ENCODE assay signal across 8 cellular contexts in genomic region chr17:40309031-40309937, GRCh38. TPM values are rescaled to one million over a fixed set of nuclear protein-coding genes. Genes with fewer than 3 reads are reported as not detected.
A peak's percentile ranks its signal among the peaks of the same experiment; 100 is the strongest.
DNase-seq lines count a peak whose midpoint lies in the region; ATAC-seq and TF ChIP-seq lines count a peak whose summit lies in the region.

RARA (plus strand) TSS chr17:40309180; CDS start chr17:40331219, 22,039 bp downstream.

- no peak within 1 kb of the TSS for H2AK5ac ChIP-seq in mesendoderm (ENCODE audit: low read length)

- H3K27me3 Mint-ChIP-seq in activated CD4-positive, alpha-beta T cell treated with anti-CD3 and anti-CD28 coated beads for 36 hours: no peaks in the 10 kb centered on the region

- H3K9ac ChIP-seq in mesendoderm (ENCODE audit: low read length): peak within 1 kb of the TSS; percentile 73

- TF ChIP-seq CTCF in Peyer's patch (IDR thresholded peaks at IDR 0.05): no peak

- intact Hi-C loops in activated CD4-positive, alpha-beta T cell treated with anti-CD3 and anti-CD28 coated beads for 36 hours (cut with DNase I, micrococcal nuclease): loop anchor here in 1 of 2 experiments (5.0 kb wide), 1 partner anchor 33 kb away; no protein-coding TSS in a partner anchor

- TF ChIP-seq POLR2A in Peyer's patch (IDR thresholded peaks at IDR 0.05): no peak

- H3K79me2 ChIP-seq in mesendoderm (ENCODE audit: control insufficient read depth, insufficient read depth, low read length): no peaks in the 10 kb centered on the region

- no peak within 1 kb of the TSS for H4K8ac ChIP-seq in mesendoderm (ENCODE audit: low read depth, low read length)

- no peaks in the 10 kb centered on the region for H3K79me1 ChIP-seq in mesendoderm (ENCODE audit: low read length)

- H3K27ac ChIP-seq in Peyer's patch (peak within 1 kb of the TSS; percentile 27 to 76 (median 63)), ectodermal cell (ENCODE audit: insufficient read depth, low read depth, low read length, poor library complexity, severe bottlenecking) (no peak within 1 kb of the TSS), mesendoderm (ENCODE audit: low read depth, low read length) (no peak within 1 kb of the TSS), thymus (ENCODE audit: low read depth) (peak within 1 kb of the TSS; percentile 15)

- WGBS in ectodermal cell, 2 experiments: 5% methylated on average over 19 to 20 of the region's 20 CpGs
- no CpG with 5 or more reads among the region's 20 CpGs for WGBS in mesendoderm (ENCODE audit: extremely low coverage, insufficient coverage, low lambda C conversion rate)
- 30% methylated on average over 20 of the region's 20 CpGs for WGBS in thymus

- peak within 1 kb of the TSS; percentile 58 for H2BK5ac ChIP-seq in mesendoderm (ENCODE audit: low read length)

- H3K4me1 ChIP-seq in Peyer's patch: peaks cover 10 to 76% (median 25%) of the 10 kb centered on the region in 4 donors
- H3K4me1 ChIP-seq in ectodermal cell (ENCODE audit: control insufficient read depth, insufficient read depth, low read length): peaks cover 65% of the 10 kb centered on the region
- H3K4me1 ChIP-seq in mesendoderm (ENCODE audit: control insufficient read depth, low read depth, low read length): peaks cover 24% of the 10 kb centered on the region
- peaks cover 25% of the 10 kb centered on the region for H3K4me1 ChIP-seq in thymus (ENCODE audit: control insufficient read depth, insufficient read depth, low read length)

- no peaks in the 10 kb centered on the region for H3K9me3 ChIP-seq in Peyer's patch
- H3K9me3 ChIP-seq in ectodermal cell (ENCODE audit: control insufficient read depth, low read length): no peaks in the 10 kb centered on the region
- no peaks in the 10 kb centered on the region for H3K9me3 ChIP-seq in thymus (ENCODE audit: control insufficient read depth)

- H3K23ac ChIP-seq in mesendoderm (ENCODE audit: low read length): no peak within 1 kb of the TSS

- peak within 1 kb of the TSS; percentile 85 for H3K56ac ChIP-seq in mesendoderm (ENCODE audit: low read length)

- H3K36me3 ChIP-seq in Peyer's patch (no peaks in the 10 kb centered on the region), ectodermal cell (ENCODE audit: control insufficient read depth, insufficient read depth, low read length) (no peaks in the 10 kb centered on the region), mesendoderm (ENCODE audit: control insufficient read depth, insufficient read depth, low read length) (no peaks in the 10 kb centered on the region), thymus (ENCODE audit: control insufficient read depth, insufficient read depth) (no peaks in the 10 kb centered on the region)

- POLR2A ChIA-PET in activated CD4-positive, alpha-beta T cell treated with anti-CD3 and anti-CD28 coated beads for 36 hours (lab: Charles Lee): interaction anchor here (1.0 to 2.8 kb wide), 2 partner anchors 13 to 26 kb away, joined by 4 to 8 read pairs; no protein-coding TSS in a partner anchor

- H3K4me3 ChIP-seq in Peyer's patch (peak within 1 kb of the TSS; percentile 25 to 70 (median 44)), ectodermal cell (ENCODE audit: insufficient read depth, low read depth, low read length) (peak within 1 kb of the TSS; percentile 68), mesendoderm (ENCODE audit: low read length) (peak within 1 kb of the TSS; percentile 64), thymus (ENCODE audit: low read length) (peak within 1 kb of the TSS; percentile 36)

- no peaks in the 10 kb centered on the region for H3K27me3 ChIP-seq in Peyer's patch
- H3K27me3 ChIP-seq in ectodermal cell (ENCODE audit: control insufficient read depth, insufficient read depth, low read length, poor library complexity, severe bottlenecking): no peaks in the 10 kb centered on the region
- no peaks in the 10 kb centered on the region for H3K27me3 ChIP-seq in mesendoderm (ENCODE audit: insufficient read depth, low read length, poor library complexity)
- H3K27me3 ChIP-seq in thymus (ENCODE audit: control insufficient read depth, insufficient read depth): no peaks in the 10 kb centered on the region

- H3K36me3 Mint-ChIP-seq in activated CD4-positive, alpha-beta T cell treated with anti-CD3 and anti-CD28 coated beads for 36 hours (ENCODE audit: low read depth): peaks cover 9% of the 10 kb centered on the region

- H3K27ac Mint-ChIP-seq in activated CD4-positive, alpha-beta T cell treated with anti-CD3 and anti-CD28 coated beads for 36 hours: no peak within 1 kb of the TSS

- H3K18ac ChIP-seq in mesendoderm (ENCODE audit: low read length): peak within 1 kb of the TSS; percentile 10

- no peak within 1 kb of the TSS for H4K5ac ChIP-seq in mesendoderm (ENCODE audit: low read length)

- H3K4me3 Mint-ChIP-seq in activated CD4-positive, alpha-beta T cell treated with anti-CD3 and anti-CD28 coated beads for 36 hours: no peak within 1 kb of the TSS

- H2BK15ac ChIP-seq in mesendoderm (replicated peaks; ENCODE audit: low read depth): no peak within 1 kb of the TSS

- CTCF ChIA-PET in activated CD4-positive, alpha-beta T cell treated with anti-CD3 and anti-CD28 coated beads for 36 hours (lab: Charles Lee): interaction anchor here (0.7 to 2.1 kb wide), 3 partner anchors 42 to 176 kb away, joined by 3 to 9 read pairs (median 7); no protein-coding TSS in a partner anchor

- no peak within 1 kb of the TSS for H2BK120ac ChIP-seq in mesendoderm (ENCODE audit: low read depth, low read length)

- ATAC-seq in activated CD4-positive, alpha-beta T cell treated with anti-CD3 and anti-CD28 coated beads for 36 hours: peak; percentile 34
- ATAC-seq in HG03045 (IDR thresholded peaks at IDR 0.05; ENCODE audit: unreplicated experiment) (no peak), GM21390 (IDR thresholded peaks at IDR 0.05; ENCODE audit: unreplicated experiment) (no peak)

- peaks cover 38% of the 10 kb centered on the region for H3K4me1 Mint-ChIP-seq in activated CD4-positive, alpha-beta T cell treated with anti-CD3 and anti-CD28 coated beads for 36 hours

- H3K4ac ChIP-seq in mesendoderm (ENCODE audit: low read depth, low read length): no peak within 1 kb of the TSS

- H3K4me2 ChIP-seq in mesendoderm (ENCODE audit: low read length): peak within 1 kb of the TSS; percentile 70

- H3K9me3 Mint-ChIP-seq in activated CD4-positive, alpha-beta T cell treated with anti-CD3 and anti-CD28 coated beads for 36 hours (ENCODE audit: low read depth): no peaks in the 10 kb centered on the region

- DNase-seq in activated CD4-positive, alpha-beta T cell treated with anti-CD3 and anti-CD28 coated beads for 36 hours: peak; percentile 50
- DNase-seq in activated CD4-positive, alpha-beta T cell treated with anti-CD3 and anti-CD28 coated beads for 1 hour: no peak
- DNase-seq in Peyer's patch: peak in 1 of 3 donors; percentile 82
- DNase-seq in mesendoderm: peak; percentile 90

RNA-seq across cellular contexts. Expression of gene RARA, which starts in this region (rescaled TPM):
- total RNA-seq in activated CD4-positive, alpha-beta T cell treated with anti-CD3 and anti-CD28 coated beads for 36 hours: 10 to 100 TPM; 29.8 to 40.2 TPM
- 10 to 100 TPM; 46.2 to 93.3 (median 72.1) TPM for total RNA-seq in Peyer's patch
- polyA plus RNA-seq in ectodermal cell (2013, experiment 1 of 4): 14.2 TPM
- polyA plus RNA-seq in ectodermal cell (2013, experiment 2 of 4): 19.1 TPM
- 16.9 TPM for polyA plus RNA-seq in ectodermal cell (2013, experiment 3 of 4)
- polyA plus RNA-seq in ectodermal cell (2013, experiment 4 of 4): 19.9 TPM
- polyA plus RNA-seq in mesendoderm (2013, experiment 1 of 2): 30.6 TPM
- polyA plus RNA-seq in mesendoderm (2013, experiment 2 of 2): 29.9 TPM
- polyA plus RNA-seq in thymus: 17.1 TPM

Comparison
In these comparisons a context has a peak if more than half of its experiments do, and no peak if none do; other contexts are left out.
1. H3K27ac ChIP-seq: peak in Peyer's patch (4 of 4) and thymus (single experiment); none in ectodermal cell (single experiment) and mesendoderm (single experiment).
2. Peak in every context shown above with its lines, with median percentiles within 50 percentile points of each other: H3K4me3 ChIP-seq.